ENCODE assay signal across 1 cellular context in the genomic region with DNA sequence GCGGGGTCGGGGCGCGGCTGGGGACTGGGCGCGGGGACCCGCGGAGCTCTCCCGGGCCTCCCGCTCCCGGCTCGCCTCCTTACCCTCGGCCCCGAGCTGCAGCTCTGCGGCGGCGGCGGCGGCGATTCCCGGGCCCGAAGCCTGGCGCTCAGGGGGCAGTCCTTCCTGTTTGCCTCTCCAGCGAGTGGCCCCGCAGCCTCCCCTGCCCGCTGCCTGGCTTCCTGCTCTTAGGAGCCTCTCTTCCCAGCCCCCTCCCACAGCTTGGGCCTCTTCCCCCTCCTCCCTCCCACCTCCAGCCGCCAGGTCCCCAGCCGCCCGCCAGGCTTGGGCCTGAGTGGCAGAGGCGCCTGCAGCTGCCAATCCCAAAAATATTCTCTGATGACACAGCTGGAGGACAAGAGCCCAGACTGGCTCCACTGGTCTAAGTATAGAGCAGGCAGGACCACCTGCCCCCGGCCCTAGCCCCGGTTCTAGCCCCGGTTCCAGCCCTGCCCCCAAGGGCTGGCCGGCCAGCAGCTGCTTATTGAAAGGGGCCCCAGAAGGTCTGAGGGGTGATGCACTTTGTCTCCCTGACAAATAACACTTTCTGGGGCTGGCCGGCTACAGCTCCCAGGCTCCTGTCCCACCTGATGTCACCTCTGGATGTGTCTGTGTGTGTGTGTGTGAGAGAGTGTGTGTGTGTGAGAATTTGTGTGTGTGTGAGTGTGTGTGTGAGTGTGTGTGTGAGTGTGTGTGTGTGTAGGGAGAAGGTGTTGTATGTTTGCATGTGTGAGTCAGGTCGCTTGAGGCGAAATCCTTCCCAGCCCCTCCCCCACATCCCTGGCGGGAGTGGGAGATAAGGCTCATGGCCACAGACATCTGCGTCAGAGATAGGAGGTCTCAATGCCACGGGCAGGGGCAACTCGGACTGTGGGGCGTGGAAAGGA.
A peak's percentile ranks its signal among the peaks of the same experiment; 100 is the strongest.
TF ChIP-seq lines count a peak whose summit lies in the region.

A gene (minus strand): TSS at position 229 of the 926 bp plus-strand sequence. CDS start 307 bp downstream, outside the sequence.

TF ChIP-seq in HEK293, 187 proteins besides CTCF, POLR2A, EP300 and RAD21 (continued from another document and continues in another):
- TF ChIP-seq, protein P1, sequence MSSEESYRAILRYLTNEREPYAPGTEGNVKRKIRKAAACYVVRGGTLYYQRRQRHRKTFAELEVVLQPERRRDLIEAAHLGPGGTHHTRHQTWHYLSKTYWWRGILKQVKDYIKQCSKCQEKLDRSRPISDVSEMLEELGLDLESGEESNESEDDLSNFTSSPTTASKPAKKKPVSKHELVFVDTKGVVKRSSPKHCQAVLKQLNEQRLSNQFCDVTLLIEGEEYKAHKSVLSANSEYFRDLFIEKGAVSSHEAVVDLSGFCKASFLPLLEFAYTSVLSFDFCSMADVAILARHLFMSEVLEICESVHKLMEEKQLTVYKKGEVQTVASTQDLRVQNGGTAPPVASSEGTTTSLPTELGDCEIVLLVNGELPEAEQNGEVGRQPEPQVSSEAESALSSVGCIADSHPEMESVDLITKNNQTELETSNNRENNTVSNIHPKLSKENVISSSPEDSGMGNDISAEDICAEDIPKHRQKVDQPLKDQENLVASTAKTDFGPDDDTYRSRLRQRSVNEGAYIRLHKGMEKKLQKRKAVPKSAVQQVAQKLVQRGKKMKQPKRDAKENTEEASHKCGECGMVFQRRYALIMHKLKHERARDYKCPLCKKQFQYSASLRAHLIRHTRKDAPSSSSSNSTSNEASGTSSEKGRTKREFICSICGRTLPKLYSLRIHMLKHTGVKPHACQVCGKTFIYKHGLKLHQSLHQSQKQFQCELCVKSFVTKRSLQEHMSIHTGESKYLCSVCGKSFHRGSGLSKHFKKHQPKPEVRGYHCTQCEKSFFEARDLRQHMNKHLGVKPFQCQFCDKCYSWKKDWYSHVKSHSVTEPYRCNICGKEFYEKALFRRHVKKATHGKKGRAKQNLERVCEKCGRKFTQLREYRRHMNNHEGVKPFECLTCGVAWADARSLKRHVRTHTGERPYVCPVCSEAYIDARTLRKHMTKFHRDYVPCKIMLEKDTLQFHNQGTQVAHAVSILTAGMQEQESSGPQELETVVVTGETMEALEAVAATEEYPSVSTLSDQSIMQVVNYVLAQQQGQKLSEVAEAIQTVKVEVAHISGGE (tag by site-specific recombination; conservative IDR thresholded peaks at IDR 0.05; ENCODE audit: low read depth) = peak; percentile 59
- no peak for TF ChIP-seq ZNF23 (tag by site-specific recombination; IDR thresholded peaks at IDR 0.05; ENCODE audit: borderline replicate concordance)
- TF ChIP-seq, protein P2, sequence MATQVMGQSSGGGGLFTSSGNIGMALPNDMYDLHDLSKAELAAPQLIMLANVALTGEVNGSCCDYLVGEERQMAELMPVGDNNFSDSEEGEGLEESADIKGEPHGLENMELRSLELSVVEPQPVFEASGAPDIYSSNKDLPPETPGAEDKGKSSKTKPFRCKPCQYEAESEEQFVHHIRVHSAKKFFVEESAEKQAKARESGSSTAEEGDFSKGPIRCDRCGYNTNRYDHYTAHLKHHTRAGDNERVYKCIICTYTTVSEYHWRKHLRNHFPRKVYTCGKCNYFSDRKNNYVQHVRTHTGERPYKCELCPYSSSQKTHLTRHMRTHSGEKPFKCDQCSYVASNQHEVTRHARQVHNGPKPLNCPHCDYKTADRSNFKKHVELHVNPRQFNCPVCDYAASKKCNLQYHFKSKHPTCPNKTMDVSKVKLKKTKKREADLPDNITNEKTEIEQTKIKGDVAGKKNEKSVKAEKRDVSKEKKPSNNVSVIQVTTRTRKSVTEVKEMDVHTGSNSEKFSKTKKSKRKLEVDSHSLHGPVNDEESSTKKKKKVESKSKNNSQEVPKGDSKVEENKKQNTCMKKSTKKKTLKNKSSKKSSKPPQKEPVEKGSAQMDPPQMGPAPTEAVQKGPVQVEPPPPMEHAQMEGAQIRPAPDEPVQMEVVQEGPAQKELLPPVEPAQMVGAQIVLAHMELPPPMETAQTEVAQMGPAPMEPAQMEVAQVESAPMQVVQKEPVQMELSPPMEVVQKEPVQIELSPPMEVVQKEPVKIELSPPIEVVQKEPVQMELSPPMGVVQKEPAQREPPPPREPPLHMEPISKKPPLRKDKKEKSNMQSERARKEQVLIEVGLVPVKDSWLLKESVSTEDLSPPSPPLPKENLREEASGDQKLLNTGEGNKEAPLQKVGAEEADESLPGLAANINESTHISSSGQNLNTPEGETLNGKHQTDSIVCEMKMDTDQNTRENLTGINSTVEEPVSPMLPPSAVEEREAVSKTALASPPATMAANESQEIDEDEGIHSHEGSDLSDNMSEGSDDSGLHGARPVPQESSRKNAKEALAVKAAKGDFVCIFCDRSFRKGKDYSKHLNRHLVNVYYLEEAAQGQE (tag by site-specific recombination; IDR thresholded peaks at IDR 0.05) = no peak
- no peak for TF ChIP-seq KLF10 (tag by site-specific recombination; IDR thresholded peaks at IDR 0.05)
- TF ChIP-seq, protein P3, sequence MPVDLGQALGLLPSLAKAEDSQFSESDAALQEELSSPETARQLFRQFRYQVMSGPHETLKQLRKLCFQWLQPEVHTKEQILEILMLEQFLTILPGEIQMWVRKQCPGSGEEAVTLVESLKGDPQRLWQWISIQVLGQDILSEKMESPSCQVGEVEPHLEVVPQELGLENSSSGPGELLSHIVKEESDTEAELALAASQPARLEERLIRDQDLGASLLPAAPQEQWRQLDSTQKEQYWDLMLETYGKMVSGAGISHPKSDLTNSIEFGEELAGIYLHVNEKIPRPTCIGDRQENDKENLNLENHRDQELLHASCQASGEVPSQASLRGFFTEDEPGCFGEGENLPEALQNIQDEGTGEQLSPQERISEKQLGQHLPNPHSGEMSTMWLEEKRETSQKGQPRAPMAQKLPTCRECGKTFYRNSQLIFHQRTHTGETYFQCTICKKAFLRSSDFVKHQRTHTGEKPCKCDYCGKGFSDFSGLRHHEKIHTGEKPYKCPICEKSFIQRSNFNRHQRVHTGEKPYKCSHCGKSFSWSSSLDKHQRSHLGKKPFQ (tag by site-specific recombination; IDR thresholded peaks at IDR 0.05) = peak; percentile 82
- TF ChIP-seq ZNF830 (tag by site-specific recombination; IDR thresholded peaks at IDR 0.05; ENCODE audit: low read depth) = no peak
- no peak for TF ChIP-seq ZNF571 (tag by site-specific recombination; IDR thresholded peaks at IDR 0.05)
- TF ChIP-seq ZNF768 (tag by site-specific recombination; IDR thresholded peaks at IDR 0.05) = no peak
- TF ChIP-seq SCRT2 (tag by site-specific recombination; IDR thresholded peaks at IDR 0.05) = 0 out of 2 replicates have a peak, but pooled peaks have one; percentile 43
- TF ChIP-seq ZNF664 (tag by site-specific recombination; IDR thresholded peaks at IDR 0.05) = no peak
- no peak; the same call in 1 of the 2 replicates for TF ChIP-seq GLI2 (tag by site-specific recombination; IDR thresholded peaks at IDR 0.05; ENCODE audit: borderline replicate concordance, low read depth)
- TF ChIP-seq, protein P4, sequence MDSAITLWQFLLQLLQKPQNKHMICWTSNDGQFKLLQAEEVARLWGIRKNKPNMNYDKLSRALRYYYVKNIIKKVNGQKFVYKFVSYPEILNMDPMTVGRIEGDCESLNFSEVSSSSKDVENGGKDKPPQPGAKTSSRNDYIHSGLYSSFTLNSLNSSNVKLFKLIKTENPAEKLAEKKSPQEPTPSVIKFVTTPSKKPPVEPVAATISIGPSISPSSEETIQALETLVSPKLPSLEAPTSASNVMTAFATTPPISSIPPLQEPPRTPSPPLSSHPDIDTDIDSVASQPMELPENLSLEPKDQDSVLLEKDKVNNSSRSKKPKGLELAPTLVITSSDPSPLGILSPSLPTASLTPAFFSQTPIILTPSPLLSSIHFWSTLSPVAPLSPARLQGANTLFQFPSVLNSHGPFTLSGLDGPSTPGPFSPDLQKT (IDR thresholded peaks at IDR 0.05; ENCODE audit: borderline replicate concordance, low read depth, low read length) = no peak
- peak; percentile 37; the same call in 1 of the 2 replicates for TF ChIP-seq KLF8 (tag by site-specific recombination; IDR thresholded peaks at IDR 0.05)
- no peak for TF ChIP-seq REPIN1 (tag by site-specific recombination; IDR thresholded peaks at IDR 0.05; ENCODE audit: low read depth)
- TF ChIP-seq ZNF510 (tag by site-specific recombination; IDR thresholded peaks at IDR 0.05; ENCODE audit: insufficient replicate concordance) = no peak
- no peak for TF ChIP-seq MYNN (tag by site-specific recombination; IDR thresholded peaks at IDR 0.05; ENCODE audit: borderline replicate concordance)
- TF ChIP-seq, protein P5, sequence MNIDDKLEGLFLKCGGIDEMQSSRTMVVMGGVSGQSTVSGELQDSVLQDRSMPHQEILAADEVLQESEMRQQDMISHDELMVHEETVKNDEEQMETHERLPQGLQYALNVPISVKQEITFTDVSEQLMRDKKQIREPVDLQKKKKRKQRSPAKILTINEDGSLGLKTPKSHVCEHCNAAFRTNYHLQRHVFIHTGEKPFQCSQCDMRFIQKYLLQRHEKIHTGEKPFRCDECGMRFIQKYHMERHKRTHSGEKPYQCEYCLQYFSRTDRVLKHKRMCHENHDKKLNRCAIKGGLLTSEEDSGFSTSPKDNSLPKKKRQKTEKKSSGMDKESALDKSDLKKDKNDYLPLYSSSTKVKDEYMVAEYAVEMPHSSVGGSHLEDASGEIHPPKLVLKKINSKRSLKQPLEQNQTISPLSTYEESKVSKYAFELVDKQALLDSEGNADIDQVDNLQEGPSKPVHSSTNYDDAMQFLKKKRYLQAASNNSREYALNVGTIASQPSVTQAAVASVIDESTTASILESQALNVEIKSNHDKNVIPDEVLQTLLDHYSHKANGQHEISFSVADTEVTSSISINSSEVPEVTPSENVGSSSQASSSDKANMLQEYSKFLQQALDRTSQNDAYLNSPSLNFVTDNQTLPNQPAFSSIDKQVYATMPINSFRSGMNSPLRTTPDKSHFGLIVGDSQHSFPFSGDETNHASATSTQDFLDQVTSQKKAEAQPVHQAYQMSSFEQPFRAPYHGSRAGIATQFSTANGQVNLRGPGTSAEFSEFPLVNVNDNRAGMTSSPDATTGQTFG (tag by site-specific recombination; IDR thresholded peaks at IDR 0.05; ENCODE audit: borderline replicate concordance) = peak; percentile 98
- TF ChIP-seq ZNF169 (tag by site-specific recombination; IDR thresholded peaks at IDR 0.05) = peak; percentile 86; the same call in 1 of the 2 replicates
- no peak for TF ChIP-seq YY1 (tag by site-specific recombination; IDR thresholded peaks at IDR 0.05)
- TF ChIP-seq, protein P6, sequence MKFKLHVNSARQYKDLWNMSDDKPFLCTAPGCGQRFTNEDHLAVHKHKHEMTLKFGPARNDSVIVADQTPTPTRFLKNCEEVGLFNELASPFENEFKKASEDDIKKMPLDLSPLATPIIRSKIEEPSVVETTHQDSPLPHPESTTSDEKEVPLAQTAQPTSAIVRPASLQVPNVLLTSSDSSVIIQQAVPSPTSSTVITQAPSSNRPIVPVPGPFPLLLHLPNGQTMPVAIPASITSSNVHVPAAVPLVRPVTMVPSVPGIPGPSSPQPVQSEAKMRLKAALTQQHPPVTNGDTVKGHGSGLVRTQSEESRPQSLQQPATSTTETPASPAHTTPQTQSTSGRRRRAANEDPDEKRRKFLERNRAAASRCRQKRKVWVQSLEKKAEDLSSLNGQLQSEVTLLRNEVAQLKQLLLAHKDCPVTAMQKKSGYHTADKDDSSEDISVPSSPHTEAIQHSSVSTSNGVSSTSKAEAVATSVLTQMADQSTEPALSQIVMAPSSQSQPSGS (tag by site-specific recombination; IDR thresholded peaks at IDR 0.05; ENCODE audit: low read depth) = peak; percentile 61; the same call in 1 of the 2 replicates
- no peak for TF ChIP-seq ZNF157 (tag by site-specific recombination; IDR thresholded peaks at IDR 0.05)
- TF ChIP-seq, protein P7, sequence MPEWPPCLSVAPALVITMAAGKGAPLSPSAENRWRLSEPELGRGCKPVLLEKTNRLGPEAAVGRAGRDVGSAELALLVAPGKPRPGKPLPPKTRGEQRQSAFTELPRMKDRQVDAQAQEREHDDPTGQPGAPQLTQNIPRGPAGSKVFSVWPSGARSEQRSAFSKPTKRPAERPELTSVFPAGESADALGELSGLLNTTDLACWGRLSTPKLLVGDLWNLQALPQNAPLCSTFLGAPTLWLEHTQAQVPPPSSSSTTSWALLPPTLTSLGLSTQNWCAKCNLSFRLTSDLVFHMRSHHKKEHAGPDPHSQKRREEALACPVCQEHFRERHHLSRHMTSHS (tag by site-specific recombination; IDR thresholded peaks at IDR 0.05) = peak; percentile 47; the same call in 1 of the 2 replicates
- no peak for TF ChIP-seq ZNF791 (tag by site-specific recombination; IDR thresholded peaks at IDR 0.05)
- TF ChIP-seq, protein P8, sequence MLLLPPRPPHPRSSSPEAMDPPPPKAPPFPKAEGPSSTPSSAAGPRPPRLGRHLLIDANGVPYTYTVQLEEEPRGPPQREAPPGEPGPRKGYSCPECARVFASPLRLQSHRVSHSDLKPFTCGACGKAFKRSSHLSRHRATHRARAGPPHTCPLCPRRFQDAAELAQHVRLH (tag by site-specific recombination; IDR thresholded peaks at IDR 0.05) = no peak
- peak; percentile 89 for TF ChIP-seq BCL11A (tag by site-specific recombination; IDR thresholded peaks at IDR 0.05; ENCODE audit: low read depth)
- TF ChIP-seq, protein P9, sequence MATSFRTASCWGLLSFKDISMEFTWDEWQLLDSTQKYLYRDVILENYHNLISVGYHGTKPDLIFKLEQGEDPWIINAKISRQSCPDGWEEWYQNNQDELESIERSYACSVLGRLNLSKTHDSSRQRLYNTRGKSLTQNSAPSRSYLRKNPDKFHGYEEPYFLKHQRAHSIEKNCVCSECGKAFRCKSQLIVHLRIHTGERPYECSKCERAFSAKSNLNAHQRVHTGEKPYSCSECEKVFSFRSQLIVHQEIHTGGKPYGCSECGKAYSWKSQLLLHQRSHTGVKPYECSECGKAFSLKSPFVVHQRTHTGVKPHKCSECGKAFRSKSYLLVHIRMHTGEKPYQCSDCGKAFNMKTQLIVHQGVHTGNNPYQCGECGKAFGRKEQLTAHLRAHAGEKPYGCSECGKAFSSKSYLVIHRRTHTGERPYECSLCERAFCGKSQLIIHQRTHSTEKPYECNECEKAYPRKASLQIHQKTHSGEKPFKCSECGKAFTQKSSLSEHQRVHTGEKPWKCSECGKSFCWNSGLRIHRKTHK (tag by site-specific recombination; IDR thresholded peaks at IDR 0.05) = no peak
- no peak for TF ChIP-seq HOXD13 (CRISPR knock-in tag; IDR thresholded peaks at IDR 0.05; ENCODE audit: borderline replicate concordance)
- TF ChIP-seq EGR2 (tag by site-specific recombination; IDR thresholded peaks at IDR 0.05; ENCODE audit: low read depth) = peak; percentile 86
- 0 out of 2 replicates have a peak, but pooled peaks have one; percentile 51 for TF ChIP-seq TRIM28 (IDR thresholded peaks at IDR 0.05; ENCODE audit: borderline replicate concordance, low read length)
- TF ChIP-seq ZNF266 (tag by site-specific recombination; IDR thresholded peaks at IDR 0.05; ENCODE audit: low read depth) = no peak
- peak; percentile 83 for TF ChIP-seq BCL11B (tag by site-specific recombination; IDR thresholded peaks at IDR 0.05; ENCODE audit: low read depth)
- TF ChIP-seq, protein P10, sequence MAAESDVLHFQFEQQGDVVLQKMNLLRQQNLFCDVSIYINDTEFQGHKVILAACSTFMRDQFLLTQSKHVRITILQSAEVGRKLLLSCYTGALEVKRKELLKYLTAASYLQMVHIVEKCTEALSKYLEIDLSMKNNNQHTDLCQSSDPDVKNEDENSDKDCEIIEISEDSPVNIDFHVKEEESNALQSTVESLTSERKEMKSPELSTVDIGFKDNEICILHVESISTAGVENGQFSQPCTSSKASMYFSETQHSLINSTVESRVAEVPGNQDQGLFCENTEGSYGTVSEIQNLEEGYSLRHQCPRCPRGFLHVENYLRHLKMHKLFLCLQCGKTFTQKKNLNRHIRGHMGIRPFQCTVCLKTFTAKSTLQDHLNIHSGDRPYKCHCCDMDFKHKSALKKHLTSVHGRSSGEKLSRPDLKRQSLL (tag by site-specific recombination; IDR thresholded peaks at IDR 0.05) = no peak
- peak; percentile 82 for TF ChIP-seq ZNF501 (tag by site-specific recombination; IDR thresholded peaks at IDR 0.05)
- no peak for TF ChIP-seq ZNF19 (tag by site-specific recombination; IDR thresholded peaks at IDR 0.05; ENCODE audit: low read depth)
- no peak for TF ChIP-seq ZNF174 (tag by site-specific recombination; IDR thresholded peaks at IDR 0.05)
- TF ChIP-seq ZBTB21 (tag by site-specific recombination; IDR thresholded peaks at IDR 0.05) = 0 out of 2 replicates have a peak, but pooled peaks have one; percentile 39
- no peak for TF ChIP-seq ZNF548 (tag by site-specific recombination; IDR thresholded peaks at IDR 0.05)
